10 cellular contexts compared by ENCODE assay signal in the genomic region with DNA sequence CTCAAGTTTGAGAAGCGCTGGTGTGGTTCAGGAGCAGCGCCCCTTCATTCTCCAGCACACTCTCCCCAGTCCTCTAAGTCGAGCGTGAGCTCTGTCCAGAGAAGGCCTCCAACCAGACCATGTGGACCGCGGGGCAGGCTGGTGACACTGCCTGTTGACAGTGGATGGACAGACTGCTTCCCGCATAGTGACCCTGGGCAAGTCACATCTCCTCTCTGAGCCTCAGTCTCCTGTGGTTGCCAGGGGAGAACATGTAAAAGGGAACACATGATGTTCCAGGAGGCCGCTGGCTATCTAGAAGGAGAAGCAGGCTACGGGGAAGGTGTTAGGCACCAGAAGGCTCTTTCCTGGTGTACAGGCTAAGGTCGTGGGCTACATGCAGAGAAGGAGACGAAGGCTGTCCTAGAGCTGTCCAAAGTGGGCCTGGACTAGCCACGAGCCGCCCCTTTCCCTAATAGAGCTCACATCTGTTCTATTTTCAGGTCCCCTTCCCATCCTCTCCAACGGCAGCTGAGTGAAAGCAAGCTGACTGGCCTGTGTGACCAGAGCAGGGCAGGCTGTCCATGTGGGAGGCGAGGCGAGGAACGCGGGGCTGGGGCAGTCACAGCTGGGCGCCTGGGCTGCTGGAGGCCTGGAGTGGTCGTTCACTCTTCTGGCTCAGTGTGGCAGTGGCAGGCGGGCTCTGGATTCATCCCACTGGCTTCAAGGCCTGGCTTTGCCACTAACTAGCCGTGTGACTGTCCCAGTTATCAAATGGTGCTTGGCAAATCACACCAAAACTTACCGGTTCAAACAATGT. TPM values are rescaled to one million over a fixed set of nuclear protein-coding genes. Genes with fewer than 3 reads are reported as not detected.
DNase-seq lines count a peak whose midpoint lies in the region; ATAC-seq and TF ChIP-seq lines count a peak whose summit lies in the region.
"Had no signal": no experiment of that assay in that cellular context is flagged by ENCODE, and none has a peak within 500 bp of the region (broad histone marks: within the 10 kb centered on the region; RNA-seq: fewer than 3 reads in every experiment).

No MANE protein-coding gene starts in this region.

- peaks cover 0 to 37% of the 10 kb centered on the region in 2 donors for H3K4me1 ChIP-seq in lung (ENCODE audit: control insufficient read depth in 2 of 2, insufficient read depth in 2 of 2, low read length in 2 of 2)
- H3K4me1 ChIP-seq in suprapubic skin, result peaks cover 28% of the 10 kb centered on the region
- H3K4me1 ChIP-seq in prostate gland (replicated peaks), result peaks cover 4% of the 10 kb centered on the region
- H3K4me1 ChIP-seq: SJCRH30 had no signal

- no peaks in the 10 kb centered on the region for H3K27me3 ChIP-seq in lung (ENCODE audit: control insufficient read depth, insufficient read depth)
- no peaks in the 10 kb centered on the region for H3K27me3 ChIP-seq in suprapubic skin
- H3K27me3 ChIP-seq in prostate gland (replicated peaks; ENCODE audit: insufficient read depth), result no peaks in the 10 kb centered on the region
- H3K27me3 ChIP-seq: SJCRH30 had no signal

- H3K27ac ChIP-seq in lung (ENCODE audit: low read depth in 1 of 2, low read length in 1 of 2) (peak overlapping the region; percentile 29 to 87), suprapubic skin (peak overlapping the region; percentile 39), prostate gland (no peak overlapping the region)
- H3K27ac ChIP-seq: SJCRH30 had no signal

- ATAC-seq in activated CD8-positive, alpha-beta memory T cell treated with anti-CD3 and anti-CD28 coated beads, Interleukin-2, amount 10 ng/mL, durations not matched to agents 7 days and 5 days, result no peak
- ATAC-seq in activated naive CD8-positive, alpha-beta T cell treated with anti-CD3 and anti-CD28 coated beads, Interleukin-2, amount 10 ng/mL, durations not matched to agents 7 days and 5 days (ENCODE audit: low read depth), result no peak
- ATAC-seq in lung (ENCODE audit: insufficient read depth, low FRiP score) (no peak), HG02840 (IDR thresholded peaks at IDR 0.05; ENCODE audit: low FRiP score, unreplicated experiment) (no peak)

- H3K27me3 Mint-ChIP-seq in activated CD8-positive, alpha-beta memory T cell treated with anti-CD3 and anti-CD28 coated beads, Interleukin-2, amount 10 ng/mL, durations not matched to agents 7 days and 5 days, result no peaks in the 10 kb centered on the region
- no peaks in the 10 kb centered on the region for H3K27me3 Mint-ChIP-seq in activated naive CD8-positive, alpha-beta T cell treated with anti-CD3 and anti-CD28 coated beads, Interleukin-2, amount 10 ng/mL, durations not matched to agents 7 days and 5 days

- H3K4me3 ChIP-seq in lung (no peak overlapping the region), suprapubic skin (no peak overlapping the region), prostate gland (no peak overlapping the region)
- H3K4me3 ChIP-seq: SJCRH30 had no signal

- 84 to 86% methylated on average over 23 of the region's 23 CpGs for WGBS in lung, 2 donors
- 84% methylated on average over 17 of the region's 23 CpGs for WGBS in suprapubic skin
- 84% methylated on average over 23 of the region's 23 CpGs for WGBS in prostate gland

- peaks cover 55% of the 10 kb centered on the region for H3K4me1 Mint-ChIP-seq in activated CD8-positive, alpha-beta memory T cell treated with anti-CD3 and anti-CD28 coated beads, Interleukin-2, amount 10 ng/mL, durations not matched to agents 7 days and 5 days
- peaks cover 63% of the 10 kb centered on the region for H3K4me1 Mint-ChIP-seq in activated naive CD8-positive, alpha-beta T cell treated with anti-CD3 and anti-CD28 coated beads, Interleukin-2, amount 10 ng/mL, durations not matched to agents 7 days and 5 days

- no peak for TF ChIP-seq CTCF in lung (IDR thresholded peaks at IDR 0.05; ENCODE audit: control extremely low read depth, extremely low read depth)
- TF ChIP-seq CTCF in suprapubic skin (IDR thresholded peaks at IDR 0.05), result no peak
- TF ChIP-seq CTCF in prostate gland (IDR thresholded peaks at IDR 0.05), result no peak

- peak; percentile 34 for DNase-seq in activated CD8-positive, alpha-beta memory T cell treated with anti-CD3 and anti-CD28 coated beads, Interleukin-2, amount 10 ng/mL, durations not matched to agents 7 days and 5 days
- DNase-seq in activated CD8-positive, alpha-beta memory T cell treated with anti-CD3 and anti-CD28 coated beads, Interleukin-2, amount 50 U/mL, for 4 hours, result no peak
- no peak for DNase-seq in activated naive CD8-positive, alpha-beta T cell treated with anti-CD3 and anti-CD28 coated beads, Interleukin-2, amount 10 ng/mL, durations not matched to agents 7 days and 5 days
- DNase-seq in lung (ENCODE audit: low spot score) (peak; percentile 26), suprapubic skin (ENCODE audit: low spot score in 2 of 2) (peak; percentile 56 to 72), midbrain (lab: John Stamatoyannopoulos, UW) (no peak), prostate gland (ENCODE audit: low spot score) (no peak)
- DNase-seq: NCI-H187 had no signal

- no peaks in the 10 kb centered on the region for H3K9me3 Mint-ChIP-seq in activated CD8-positive, alpha-beta memory T cell treated with anti-CD3 and anti-CD28 coated beads, Interleukin-2, amount 10 ng/mL, durations not matched to agents 7 days and 5 days (ENCODE audit: low read depth)
- no peaks in the 10 kb centered on the region for H3K9me3 Mint-ChIP-seq in activated naive CD8-positive, alpha-beta T cell treated with anti-CD3 and anti-CD28 coated beads, Interleukin-2, amount 10 ng/mL, durations not matched to agents 7 days and 5 days

- CTCF ChIA-PET in activated CD8-positive, alpha-beta memory T cell treated with anti-CD3 and anti-CD28 coated beads, Interleukin-2, amount 10 ng/mL, durations not matched to agents 7 days and 5 days (lab: Charles Lee), result interaction anchor here (1.0 to 1.5 kb wide), 2 partner anchors 11 to 25 kb away, joined by 4 to 5 read pairs; a partner anchor contains a TSS

- peaks cover 66% of the 10 kb centered on the region for H3K36me3 Mint-ChIP-seq in activated CD8-positive, alpha-beta memory T cell treated with anti-CD3 and anti-CD28 coated beads, Interleukin-2, amount 10 ng/mL, durations not matched to agents 7 days and 5 days
- peaks cover 31% of the 10 kb centered on the region for H3K36me3 Mint-ChIP-seq in activated naive CD8-positive, alpha-beta T cell treated with anti-CD3 and anti-CD28 coated beads, Interleukin-2, amount 10 ng/mL, durations not matched to agents 7 days and 5 days

- no peak for TF ChIP-seq EP300 in suprapubic skin (IDR thresholded peaks at IDR 0.05)

- H3K9me3 ChIP-seq in lung (ENCODE audit: control insufficient read depth in 2 of 2, insufficient read depth in 1 of 2, low read length in 1 of 2) (no peaks in the 10 kb centered on the region), suprapubic skin (no peaks in the 10 kb centered on the region), prostate gland (no peaks in the 10 kb centered on the region)
- H3K9me3 ChIP-seq: SJCRH30 had no signal

- intact Hi-C loops in prostate gland (cut with DNase I), result no loop called here

- POLR2A ChIA-PET in activated naive CD8-positive, alpha-beta T cell treated with anti-CD3 and anti-CD28 coated beads, Interleukin-2, amount 10 ng/mL, durations not matched to agents 7 days and 5 days (lab: Charles Lee), result interaction anchor here (0.8 to 1.6 kb wide), 6 partner anchors 8 to 28 kb away, joined by 3 to 8 read pairs (median 5); a partner anchor contains a TSS

- H3K27ac Mint-ChIP-seq in activated CD8-positive, alpha-beta memory T cell treated with anti-CD3 and anti-CD28 coated beads, Interleukin-2, amount 10 ng/mL, durations not matched to agents 7 days and 5 days, result peak overlapping the region; percentile 84
- H3K27ac Mint-ChIP-seq in activated naive CD8-positive, alpha-beta T cell treated with anti-CD3 and anti-CD28 coated beads, Interleukin-2, amount 10 ng/mL, durations not matched to agents 7 days and 5 days, result peak overlapping the region; percentile 90

- H3K36me3 ChIP-seq in lung (ENCODE audit: control insufficient read depth in 2 of 2, insufficient read depth in 2 of 2, low read length in 2 of 2) (peaks cover 0 to 16% of the 10 kb centered on the region in 2 donors), suprapubic skin (no peaks in the 10 kb centered on the region), prostate gland (no peaks in the 10 kb centered on the region)
- H3K36me3 ChIP-seq: SJCRH30 had no signal

- TF ChIP-seq POLR2A in suprapubic skin (IDR thresholded peaks at IDR 0.05), result no peak
- no peak for TF ChIP-seq POLR2A in prostate gland (IDR thresholded peaks at IDR 0.05)

- peak overlapping the region; percentile 48 for H3K4me3 Mint-ChIP-seq in activated CD8-positive, alpha-beta memory T cell treated with anti-CD3 and anti-CD28 coated beads, Interleukin-2, amount 10 ng/mL, durations not matched to agents 7 days and 5 days
- peak overlapping the region; percentile 79 for H3K4me3 Mint-ChIP-seq in activated naive CD8-positive, alpha-beta T cell treated with anti-CD3 and anti-CD28 coated beads, Interleukin-2, amount 10 ng/mL, durations not matched to agents 7 days and 5 days

RNA-seq across cellular contexts. Expression of a gene that starts 11.1 kb away (rescaled TPM):
- total RNA-seq in activated CD8-positive, alpha-beta memory T cell treated with anti-CD3 and anti-CD28 coated beads, Interleukin-2, amount 10 ng/mL, durations not matched to agents 7 days and 5 days, result 100 to 1,000 TPM; 155 to 379 TPM
- total RNA-seq in activated naive CD8-positive, alpha-beta T cell treated with anti-CD3 and anti-CD28 coated beads, Interleukin-2, amount 10 ng/mL, durations not matched to agents 7 days and 5 days, result 100 to 1,000 TPM; 209 to 215 TPM
- total RNA-seq in lung (10 to 100 TPM; 18.5 to 35.6 TPM), suprapubic skin (10 to 100 TPM in 3 of 4 donors, 1 to 10 TPM in 1; 6.1 to 15.1 (median 12.9) TPM), prostate gland (10 to 100 TPM in 1 of 2 donors, 1 to 10 TPM in 1; 6.9 to 16.3 TPM)
- 10 to 100 TPM; 57.7 to 61.6 TPM for polyA plus RNA-seq in lung

RNA-seq across cellular contexts. Expression of a gene that starts 28.8 kb away (rescaled TPM):
- total RNA-seq in activated CD8-positive, alpha-beta memory T cell treated with anti-CD3 and anti-CD28 coated beads, Interleukin-2, amount 10 ng/mL, durations not matched to agents 7 days and 5 days, result 10 to 100 TPM; 55.7 to 57.4 TPM
- 10 to 100 TPM; 38.2 to 42.5 TPM for total RNA-seq in activated naive CD8-positive, alpha-beta T cell treated with anti-CD3 and anti-CD28 coated beads, Interleukin-2, amount 10 ng/mL, durations not matched to agents 7 days and 5 days
- total RNA-seq in lung (10 to 100 TPM in 1 of 2 donors, 1 to 10 TPM in 1; 4.2 to 15.4 TPM), suprapubic skin (10 to 100 TPM in 2 of 4 donors, 1 to 10 TPM in 2; 9.3 to 29.3 (median 17.3) TPM), prostate gland (10 to 100 TPM; 20.4 to 30.4 TPM)
- polyA plus RNA-seq in lung, result 10 to 100 TPM; 11.4 to 15.4 TPM

Comparison
In these comparisons a context has a peak if more than half of its experiments do, and no peak if none do; other contexts are left out.
1. DNase-seq: peak in activated CD8-positive, alpha-beta memory T cell treated with anti-CD3 and anti-CD28 coated beads, Interleukin-2, amount 10 ng/mL, durations not matched to agents 7 days and 5 days (single experiment), lung (single experiment) and suprapubic skin (2 of 2); none in activated CD8-positive, alpha-beta memory T cell treated with anti-CD3 and anti-CD28 coated beads, Interleukin-2, amount 50 U/mL, for 4 hours (single experiment), activated naive CD8-positive, alpha-beta T cell treated with anti-CD3 and anti-CD28 coated beads, Interleukin-2, amount 10 ng/mL, durations not matched to agents 7 days and 5 days (single experiment), midbrain (single experiment) and prostate gland (single experiment).
2. H3K27ac ChIP-seq: peak in lung (2 of 2) and suprapubic skin (single experiment); none in prostate gland (0 of 2).
3. RNA of a gene that starts 11.1 kb away (total RNA-seq): 155 to 379 TPM in activated CD8-positive, alpha-beta memory T cell treated with anti-CD3 and anti-CD28 coated beads, Interleukin-2, amount 10 ng/mL, durations not matched to agents 7 days and 5 days and 209 to 215 TPM in activated naive CD8-positive, alpha-beta T cell treated with anti-CD3 and anti-CD28 coated beads, Interleukin-2, amount 10 ng/mL, durations not matched to agents 7 days and 5 days; 18.5 to 35.6 TPM in lung, 6.9 to 16.3 TPM in prostate gland and 6.1 to 15.1 TPM in suprapubic skin; every median in the first group is over 4 times any median in the second.